ENCODE assay signal across 14 cellular contexts in genomic region chr1:223820515-223820858, GRCh38. TPM values are rescaled to one million over a fixed set of nuclear protein-coding genes. Genes with fewer than 3 reads are reported as not detected.
A peak's percentile ranks its signal among the peaks of the same experiment; 100 is the strongest.
DNase-seq lines count a peak whose midpoint lies in the region; ATAC-seq, FAIRE-seq and TF ChIP-seq lines count a peak whose summit lies in the region.
"Had no signal": no experiment of that assay in that cellular context is flagged by ENCODE, and none has a peak within 500 bp of the region (broad histone marks: within the 10 kb centered on the region; RNA-seq: fewer than 3 reads in every experiment).

No MANE protein-coding gene starts in this region.

- FAIRE-seq in HepG2 (lab: Jason Lieb, UNC) (no peak), K562 (lab: Jason Lieb, UNC) (no peak)
- FAIRE-seq: bronchial epithelial cell, TTC549 had no signal

- DNase-seq in HepG2 (ENCODE audit: low spot score) (no peak), right lobe of liver (no peak), K562 (ENCODE audit: extremely low read depth in 1 of 4, low spot score in 3 of 4) (no peak), lower lobe of right lung (no peak), type B pancreatic cell (ENCODE audit: extremely low spot score, unreplicated experiment) (no peak), trophoblast cell (no peak), NCI-H226 (no peak)
- no peak for DNase-seq in activated T-helper 1 cell treated with anti-CD3 and anti-CD28 coated beads, Interleukin-12 subunit alpha, Interleukin-12 subunit beta, Interleukin-2, Interleukin-4 antibody, amounts not matched to agents 30 ng/mL and 10 ng/mL and 1 ng/mL, durations not matched to agents 14 hours and 24 hours and 36 hours (ENCODE audit: low spot score)
- DNase-seq: activated CD8-positive, alpha-beta memory T cell treated with anti-CD3 and anti-CD28 coated beads for 24 hours; activated naive CD4-positive, alpha-beta T cell; DMS 273 treated with DMSO at 0.1 percent for 48 hours had no signal

- TF ChIP-seq RAD21 in HepG2 (CRISPR knock-in tag; IDR thresholded peaks at IDR 0.05) (no peak), K562 (CRISPR knock-in tag; conservative IDR thresholded peaks at IDR 0.05 in 1 of 2, IDR thresholded peaks at IDR 0.05 in 1 of 2) (no peak)

- H3K27me3 Mint-ChIP-seq in type B pancreatic cell: no peaks in the 10 kb centered on the region
- no peaks in the 10 kb centered on the region for H3K27me3 Mint-ChIP-seq in activated T-helper 1 cell treated with anti-CD3 and anti-CD28 coated beads, Interleukin-12 subunit alpha, Interleukin-12 subunit beta, Interleukin-2, Interleukin-4 antibody, amounts not matched to agents 30 ng/mL and 10 ng/mL and 1 ng/mL, durations not matched to agents 14 hours and 24 hours and 36 hours (ENCODE audit: insufficient read depth)
- H3K27me3 Mint-ChIP-seq: natural killer cell treated with Interleukin-12 subunit alpha and Interleukin-12 subunit beta and Interleukin-15 and Interleukin-18, amount 100 ng/mL, for 72 hours had no signal

- H3K9me1 ChIP-seq in K562 (ENCODE audit: control insufficient read depth, insufficient read depth, low read length): no peaks in the 10 kb centered on the region

- no peak overlapping the region for H4K8ac ChIP-seq in trophoblast cell (ENCODE audit: low read depth, low read length)

- intact Hi-C loops in HepG2 (cut with micrococcal nuclease; ENCODE audit: unreplicated experiment): no loop called here
- intact Hi-C loops in right lobe of liver (cut with DNase I): no loop called here
- intact Hi-C loops in K562 (cut with micrococcal nuclease): no loop called here
- intact Hi-C loops in lower lobe of right lung (cut with DNase I): no loop called here
- intact Hi-C loops in activated T-helper 1 cell treated with anti-CD3 and anti-CD28 coated beads, Interleukin-12 subunit alpha, Interleukin-12 subunit beta, Interleukin-2, Interleukin-4 antibody, amounts not matched to agents 30 ng/mL and 10 ng/mL and 1 ng/mL, durations not matched to agents 14 hours and 24 hours and 36 hours (cut with micrococcal nuclease): no loop called here

- H3K9ac ChIP-seq in HepG2 (ENCODE audit: insufficient read depth, low read depth, low read length): no peak overlapping the region
- no peak overlapping the region for H3K9ac ChIP-seq in K562 (ENCODE audit: insufficient read depth in 1 of 2, low read depth in 2 of 2, low read length in 2 of 2)
- H3K9ac ChIP-seq in trophoblast cell (ENCODE audit: low read length): no peak overlapping the region

- 97% methylated on average over 2 of the region's 2 CpGs for WGBS in HepG2 (ENCODE audit: low lambda C conversion rate)
- WGBS in right lobe of liver (ENCODE audit: insufficient coverage, low coverage, low lambda C conversion rate, missing lambda C conversion rate): 67% methylated on average over 1 of the region's 2 CpGs
- 79% methylated on average over 2 of the region's 2 CpGs for WGBS in K562 (ENCODE audit: insufficient coverage, low coverage, missing lambda C conversion rate)
- whole genome bisulfite sequencing in trophoblast cell (ENCODE audit: extremely low coverage, insufficient coverage, insufficient read length): no CpG with 5 or more reads among the region's 2 CpGs

- H3K36me3 ChIP-seq in HepG2 (replicated peaks in 1 of 2; ENCODE audit: control insufficient read depth in 1 of 2, insufficient read depth in 2 of 2, low read length in 2 of 2) (peaks cover 4 to 8% of the 10 kb centered on the region in 2 experiments; a peak in 3 of 5 replicates), right lobe of liver (no peaks in the 10 kb centered on the region), K562 (ENCODE audit: control insufficient read depth, insufficient read depth, low read length) (peaks cover 42% of the 10 kb centered on the region), lower lobe of right lung (peaks cover 19% of the 10 kb centered on the region), trophoblast cell (ENCODE audit: control insufficient read depth in 1 of 2, insufficient read depth in 2 of 2, low read length in 2 of 2) (peaks cover 8 to 12% of the 10 kb centered on the region in 2 experiments)

- H3K27ac ChIP-seq in HepG2 (ENCODE audit: extremely low read length, insufficient read depth, low read length) (no peak overlapping the region), right lobe of liver (no peak overlapping the region), K562 (ENCODE audit: extremely low read depth, low read depth, low read length) (peak overlapping the region; percentile 8; the same call in 1 of the 3 replicates), lower lobe of right lung (peak overlapping the region; percentile 18), trophoblast cell (ENCODE audit: low read depth, low read length) (no peak overlapping the region)

- no peak overlapping the region for H3K18ac ChIP-seq in trophoblast cell (ENCODE audit: low read length)

- H4K12ac ChIP-seq in trophoblast cell (ENCODE audit: low read depth, low read length): no peak overlapping the region

- H3K23ac ChIP-seq in trophoblast cell (ENCODE audit: low read length): no peak overlapping the region

- H3K4me3 ChIP-seq in HepG2 (replicated peaks in 1 of 3; ENCODE audit: insufficient read depth in 1 of 3, low read depth in 2 of 3, low read length in 3 of 3) (no peak overlapping the region), right lobe of liver (no peak overlapping the region), K562 (no peak overlapping the region), lower lobe of right lung (no peak overlapping the region), trophoblast cell (ENCODE audit: low read depth, low read length) (no peak overlapping the region)

- H3K27ac Mint-ChIP-seq in type B pancreatic cell: peak overlapping the region; percentile 42
- no peak overlapping the region for H3K27ac Mint-ChIP-seq in activated T-helper 1 cell treated with anti-CD3 and anti-CD28 coated beads, Interleukin-12 subunit alpha, Interleukin-12 subunit beta, Interleukin-2, Interleukin-4 antibody, amounts not matched to agents 30 ng/mL and 10 ng/mL and 1 ng/mL, durations not matched to agents 14 hours and 24 hours and 36 hours

- TF ChIP-seq POLR2A in HepG2 (IDR thresholded peaks at IDR 0.05; ENCODE audit: insufficient read depth in 1 of 2, low read depth in 2 of 2, low read length in 2 of 2) (no peak), right lobe of liver (IDR thresholded peaks at IDR 0.05) (no peak), K562 (conservative IDR thresholded peaks at IDR 0.05) (no peak)

- H2BK12ac ChIP-seq in trophoblast cell (ENCODE audit: low read length): no peak overlapping the region

- no peak overlapping the region for H3K14ac ChIP-seq in trophoblast cell (ENCODE audit: low read length)

- no peak overlapping the region for H3K4me3 Mint-ChIP-seq in type B pancreatic cell
- no peak overlapping the region for H3K4me3 Mint-ChIP-seq in activated T-helper 1 cell treated with anti-CD3 and anti-CD28 coated beads, Interleukin-12 subunit alpha, Interleukin-12 subunit beta, Interleukin-2, Interleukin-4 antibody, amounts not matched to agents 30 ng/mL and 10 ng/mL and 1 ng/mL, durations not matched to agents 14 hours and 24 hours and 36 hours
- H3K4me3 Mint-ChIP-seq: natural killer cell treated with Interleukin-12 subunit alpha and Interleukin-12 subunit beta and Interleukin-15 and Interleukin-18, amount 100 ng/mL, for 72 hours had no signal

- no peak overlapping the region for H2BK5ac ChIP-seq in trophoblast cell (ENCODE audit: low read depth, low read length, poor library complexity)

- no peak overlapping the region for H3K4ac ChIP-seq in trophoblast cell (ENCODE audit: low read depth, low read length)

- H3K4me2 ChIP-seq in HepG2 (ENCODE audit: low read depth, low read length) (no peak overlapping the region), K562 (ENCODE audit: insufficient read depth, low read length) (no peak overlapping the region), trophoblast cell (ENCODE audit: low read length) (no peak overlapping the region)

- H2AFZ ChIP-seq in HepG2 (ENCODE audit: low read length) (no peak overlapping the region), K562 (ENCODE audit: low read depth, low read length) (no peak overlapping the region), trophoblast cell (ENCODE audit: insufficient read depth, low read length, poor library complexity) (no peak overlapping the region)

- TF ChIP-seq CTCF in HepG2 (CRISPR knock-in tag; IDR thresholded peaks at IDR 0.05): no peak
- TF ChIP-seq CTCF in right lobe of liver (IDR thresholded peaks at IDR 0.05): no peak
- no peak for TF ChIP-seq CTCF in K562 (IDR thresholded peaks at IDR 0.05 in 2 of 3, conservative IDR thresholded peaks at IDR 0.05 in 1 of 3; ENCODE audit: insufficient read depth in 2 of 3, low read depth in 1 of 3, low read length in 3 of 3)
- TF ChIP-seq CTCF in lower lobe of right lung (IDR thresholded peaks at IDR 0.05): no peak
- TF ChIP-seq CTCF in type B pancreatic cell (conservative IDR thresholded peaks at IDR 0.05): no peak

- BruUV-seq in HepG2 (replicated peaks; lab: Mats Ljungman, UMichigan) (TSS peak; percentile 29), K562 (replicated peaks; lab: Mats Ljungman, UMichigan) (TSS peak; percentile 16)

- CTCF ChIA-PET in HepG2 (lab: Yijun Ruan, JAX; ENCODE audit: low intra/inter-chr PET ratio, low total read pairs): no interaction called here
- CTCF ChIA-PET in K562 (lab: Yijun Ruan, JAX; ENCODE audit: low intra/inter-chr PET ratio): no interaction called here

- peaks cover 31% of the 10 kb centered on the region for H3K4me1 Mint-ChIP-seq in type B pancreatic cell (ENCODE audit: unreplicated experiment)
- H3K4me1 Mint-ChIP-seq in activated T-helper 1 cell treated with anti-CD3 and anti-CD28 coated beads, Interleukin-12 subunit alpha, Interleukin-12 subunit beta, Interleukin-2, Interleukin-4 antibody, amounts not matched to agents 30 ng/mL and 10 ng/mL and 1 ng/mL, durations not matched to agents 14 hours and 24 hours and 36 hours (ENCODE audit: low read depth): peaks cover 9% of the 10 kb centered on the region

- H3K9me3 ChIP-seq in HepG2 (ENCODE audit: low read length) (no peaks in the 10 kb centered on the region), right lobe of liver (no peaks in the 10 kb centered on the region), K562 (replicated peaks; ENCODE audit: control insufficient read depth, insufficient read depth, low read depth, low read length) (no peaks in the 10 kb centered on the region), lower lobe of right lung (no peaks in the 10 kb centered on the region), trophoblast cell (ENCODE audit: insufficient read depth, low read depth, low read length) (no peaks in the 10 kb centered on the region)

- no peak overlapping the region for H2AK5ac ChIP-seq in trophoblast cell (ENCODE audit: low read length)

- no peaks in the 10 kb centered on the region for H3K79me1 ChIP-seq in trophoblast cell (ENCODE audit: low read length)

- POLR2A ChIA-PET in HepG2 (lab: Yijun Ruan, JAX) (no interaction called here), K562 (lab: Yijun Ruan, JAX) (interaction anchor here (0.5 to 1.5 kb wide), 6 partner anchors 9 to 556 kb away, joined by 3 to 5 read pairs (median 3); no protein-coding TSS in a partner anchor)

- no peaks in the 10 kb centered on the region for H4K20me1 ChIP-seq in HepG2 (ENCODE audit: insufficient read depth, low read length)
- 0 out of 2 replicates have a peak, but pooled peaks cover 5% of the 10 kb centered on the region for H4K20me1 ChIP-seq in K562 (replicated peaks; ENCODE audit: control insufficient read depth, insufficient read depth, low read length)

- ATAC-seq in HepG2 (no peak), right lobe of liver (no peak), K562 (peak; percentile 45), lower lobe of right lung (no peak)
- ATAC-seq: natural killer cell treated with Interleukin-12 subunit alpha and Interleukin-12 subunit beta and Interleukin-15 and Interleukin-18, amount 100 ng/mL, for 72 hours had no signal

- H3K27me3 ChIP-seq in HepG2 (ENCODE audit: control insufficient read depth in 1 of 2, insufficient read depth in 2 of 2, low read length in 2 of 2): no peaks in the 10 kb centered on the region
- no peaks in the 10 kb centered on the region for H3K27me3 ChIP-seq in right lobe of liver
- H3K27me3 ChIP-seq in K562 (ENCODE audit: control insufficient read depth in 2 of 2, insufficient read depth in 2 of 2, low read length in 2 of 2): no peaks in the 10 kb centered on the region
- H3K27me3 ChIP-seq in lower lobe of right lung (ENCODE audit: low read depth): no peaks in the 10 kb centered on the region
- no peaks in the 10 kb centered on the region for H3K27me3 ChIP-seq in trophoblast cell (ENCODE audit: insufficient read depth, low read length)

- H2BK120ac ChIP-seq in trophoblast cell (ENCODE audit: insufficient read depth, low read length, poor library complexity): no peak overlapping the region

- in situ Hi-C loops in HepG2 (cut with HindIII; ENCODE audit: extremely low pct_ligation_motif_present, low pct_unique_long_range_greater_than_20kb) (no loop called here), K562 (cut with MboI) (no loop called here)

- TF ChIP-seq EP300 in HepG2 (IDR thresholded peaks at IDR 0.05; ENCODE audit: low read depth in 2 of 2, low read length in 2 of 2): no peak
- TF ChIP-seq EP300 in HepG2 (CRISPR knock-in tag; IDR thresholded peaks at IDR 0.05; ENCODE audit: borderline replicate concordance): no peak
- TF ChIP-seq EP300 in K562 (IDR thresholded peaks at IDR 0.05; ENCODE audit: low read length): no peak

- H3K79me2 ChIP-seq in HepG2 (ENCODE audit: insufficient read depth, low read length): peaks cover 25% of the 10 kb centered on the region
- peaks cover 78% of the 10 kb centered on the region for H3K79me2 ChIP-seq in K562 (ENCODE audit: control insufficient read depth, insufficient read depth, low read length)
- peaks cover 13% of the 10 kb centered on the region for H3K79me2 ChIP-seq in trophoblast cell (ENCODE audit: control insufficient read depth, insufficient read depth, low read length, poor library complexity)

- no peak overlapping the region for H4K91ac ChIP-seq in trophoblast cell (ENCODE audit: low read depth, low read length)

- H3K9me3 Mint-ChIP-seq in type B pancreatic cell: no peaks in the 10 kb centered on the region
- no peaks in the 10 kb centered on the region for H3K9me3 Mint-ChIP-seq in activated T-helper 1 cell treated with anti-CD3 and anti-CD28 coated beads, Interleukin-12 subunit alpha, Interleukin-12 subunit beta, Interleukin-2, Interleukin-4 antibody, amounts not matched to agents 30 ng/mL and 10 ng/mL and 1 ng/mL, durations not matched to agents 14 hours and 24 hours and 36 hours
- H3K9me3 Mint-ChIP-seq: natural killer cell treated with Interleukin-12 subunit alpha and Interleukin-12 subunit beta and Interleukin-15 and Interleukin-18, amount 100 ng/mL, for 72 hours had no signal

- H3K4me1 ChIP-seq in HepG2 (ENCODE audit: insufficient read depth, low read length) (peaks cover 6% of the 10 kb centered on the region; the same call in 1 of the 2 replicates), right lobe of liver (peaks cover 0 to 30% (median 2%) of the 10 kb centered on the region in 4 donors), K562 (replicated peaks in 1 of 2; ENCODE audit: control insufficient read depth in 2 of 2, insufficient read depth in 2 of 2, low read length in 2 of 2) (peaks cover 0 to 8% of the 10 kb centered on the region in 2 experiments; a peak in 3 of 5 replicates), lower lobe of right lung (peaks cover 47% of the 10 kb centered on the region), trophoblast cell (ENCODE audit: control insufficient read depth in 1 of 2, insufficient read depth in 2 of 2, low read length in 2 of 2) (peaks cover 3 to 7% of the 10 kb centered on the region in 2 experiments)

- peaks cover 23% of the 10 kb centered on the region for H3K36me3 Mint-ChIP-seq in type B pancreatic cell
- peaks cover 14% of the 10 kb centered on the region for H3K36me3 Mint-ChIP-seq in activated T-helper 1 cell treated with anti-CD3 and anti-CD28 coated beads, Interleukin-12 subunit alpha, Interleukin-12 subunit beta, Interleukin-2, Interleukin-4 antibody, amounts not matched to agents 30 ng/mL and 10 ng/mL and 1 ng/mL, durations not matched to agents 14 hours and 24 hours and 36 hours (ENCODE audit: low read depth)

RNA-seq across cellular contexts. Expression of gene TP53BP2, which starts 25.3 kb away (rescaled TPM):
- total RNA-seq in HepG2 (2016; rRNA removed; fragmentation: Illumina TruSeq; extraction: Trizol): 14.0 and 15.0 TPM in 2 replicates
- total RNA-seq in HepG2 (2016; cell fraction: cytosol; rRNA removed; fragmentation: Illumina TruSeq; extraction: Trizol; ENCODE audit: low read depth): 6.3 and 7.0 TPM in 2 replicates
- total RNA-seq in HepG2 (2016; cell fraction: insoluble cytoplasmic fraction; rRNA removed; fragmentation: Illumina TruSeq; extraction: Trizol): 13.6 and 14.3 TPM in 2 replicates
- 6.1 TPM in 2 replicates for total RNA-seq in HepG2 (2016; cell fraction: membrane; rRNA removed; fragmentation: Illumina TruSeq; extraction: Trizol)
- 20.9 and 22.7 TPM in 2 replicates for total RNA-seq in HepG2 (2016; cell fraction: nucleus; rRNA removed; fragmentation: Illumina TruSeq; extraction: Trizol)
- 8.3 and 10.0 TPM in 2 replicates for polyA plus RNA-seq in HepG2 (2011; rRNA removed)
- 5.0 and 6.9 TPM in 2 replicates for polyA plus RNA-seq in HepG2 (2011; cell fraction: cytosol; rRNA removed)
- 8.2 and 8.4 TPM in 2 replicates for polyA plus RNA-seq in HepG2 (2011; cell fraction: nucleus; rRNA removed)
- 8.0 and 8.5 TPM in 2 replicates for polyA plus RNA-seq in HepG2 (2012)
- polyA plus RNA-seq in HepG2 (2016; cell fraction: cytosol; fragmentation: Illumina TruSeq; extraction: Trizol; ENCODE audit: low read depth): 0.60 and 0.93 TPM in 2 replicates
- 15.4 and 16.4 TPM in 2 replicates for polyA plus RNA-seq in HepG2 (2016; cell fraction: insoluble cytoplasmic fraction; fragmentation: Illumina TruSeq; extraction: Trizol; ENCODE audit: low read depth)
- 2.4 and 2.5 TPM in 2 replicates for polyA plus RNA-seq in HepG2 (2016; cell fraction: membrane; fragmentation: Illumina TruSeq; extraction: Trizol; ENCODE audit: low read depth)
- polyA plus RNA-seq in HepG2 (2016; cell fraction: nucleus; fragmentation: Illumina TruSeq; extraction: Trizol; ENCODE audit: insufficient read depth, low read depth): 17.1 and 18.0 TPM in 2 replicates
- 27.0 and 42.8 TPM in 2 replicates for polyA minus RNA-seq in HepG2 (2011; rRNA and poly(A)+ RNA removed; ENCODE audit: low replicate concordance)
- 10.3 and 11.3 TPM in 2 replicates for polyA minus RNA-seq in HepG2 (2011; cell fraction: cytosol; rRNA and poly(A)+ RNA removed)
- 55.9 and 63.6 TPM in 2 replicates for polyA minus RNA-seq in HepG2 (2011; cell fraction: nucleus; rRNA and poly(A)+ RNA removed)
- 10 to 100 TPM; 13.7 to 46.4 (median 19.0) TPM for total RNA-seq in right lobe of liver
- total RNA-seq in K562 (2011; cell fraction: chromatin; rRNA removed; ENCODE audit: low replicate concordance): 148 and 229 TPM in 2 replicates
- total RNA-seq in K562 (2011; cell fraction: nucleolus; rRNA removed): 41.5 and 70.5 TPM in 2 replicates
- 85.0 and 85.5 TPM in 2 replicates for total RNA-seq in K562 (2011; cell fraction: nucleoplasm; rRNA removed)
- total RNA-seq in K562 (2014; rRNA removed): 40.1 and 43.1 TPM in 2 replicates
- 50.4 and 50.6 TPM in 2 replicates for total RNA-seq in K562 (2014; rRNA removed; fragmentation: Illumina TruSeq; extraction: Trizol)
- total RNA-seq in K562 (2015; rRNA removed; fragmentation: Illumina TruSeq; extraction: Trizol): 51.9 and 55.1 TPM in 2 replicates
- 54.3 and 69.6 TPM in 2 replicates for total RNA-seq in K562 (2021)
- 30.0 and 37.5 TPM in 2 replicates for polyA plus RNA-seq in K562 (2011; rRNA removed)
- polyA plus RNA-seq in K562 (2011; cell fraction: cytosol; rRNA removed): 18.2 and 23.5 TPM in 2 replicates
- polyA plus RNA-seq in K562 (2011; cell fraction: nucleus; rRNA removed): 34.9 and 41.6 TPM in 2 replicates
- 23.5 and 27.0 TPM in 2 replicates for polyA plus RNA-seq in K562 (2012)
- polyA plus RNA-seq in K562 (2014; fragmentation: Illumina TruSeq; extraction: Trizol): 47.5 and 55.6 TPM in 2 replicates
- polyA plus RNA-seq in K562 (2014; fragmentation: Nextera tagmentation; extraction: Ambion mirVana): 10 to 100 TPM; 17.0 to 20.7 TPM
- 39.2 and 39.6 TPM in 2 replicates for polyA plus RNA-seq in K562 (2014; rRNA removed)
- polyA minus RNA-seq in K562 (2011; rRNA and poly(A)+ RNA removed): 125 and 160 TPM in 2 replicates
- 26.9 and 28.9 TPM in 2 replicates for polyA minus RNA-seq in K562 (2011; cell fraction: cytosol; rRNA and poly(A)+ RNA removed)
- polyA minus RNA-seq in K562 (2011; cell fraction: nucleus; rRNA and poly(A)+ RNA removed): 56.0 and 75.9 TPM in 2 replicates
- total RNA-seq in lower lobe of right lung: 59.1 TPM
- total RNA-seq in type B pancreatic cell (ENCODE audit: low replicate concordance): 51.3 and 67.2 TPM in 2 replicates
- polyA plus RNA-seq in trophoblast cell (2013): 56.4 and 57.3 TPM in 2 replicates
- total RNA-seq in activated T-helper 1 cell treated with anti-CD3 and anti-CD28 coated beads, Interleukin-12 subunit alpha, Interleukin-12 subunit beta, Interleukin-2, Interleukin-4 antibody, amounts not matched to agents 30 ng/mL and 10 ng/mL and 1 ng/mL, durations not matched to agents 14 hours and 24 hours and 36 hours: 40.4 and 47.2 TPM in 2 replicates

Comparison
In these comparisons a context has a peak if more than half of its experiments do, and no peak if none do; other contexts are left out.
1. H3K27ac ChIP-seq: peak in K562 (single experiment) and lower lobe of right lung (single experiment); none in HepG2 (single experiment), right lobe of liver (0 of 3) and trophoblast cell (single experiment).
2. Of the 241 proteins assayed by ChIP-seq in both HepG2 and K562: peak only in HepG2: none; only in K562: GABPA; in both: none; in neither: 240.